14 cellular contexts compared by ENCODE assay signal in genomic region chr16:84826558-84826941, GRCh38. TPM values are rescaled to one million over a fixed set of nuclear protein-coding genes. Genes with fewer than 3 reads are reported as not detected.
DNase-seq lines count a peak whose midpoint lies in the region; ATAC-seq and TF ChIP-seq lines count a peak whose summit lies in the region.
"Had no signal": no experiment of that assay in that cellular context is flagged by ENCODE, and none has a peak within 500 bp of the region (broad histone marks: within the 10 kb centered on the region; RNA-seq: fewer than 3 reads in every experiment).

No MANE protein-coding gene starts in this region.

- peak overlapping the region; percentile 58 for H2AK5ac ChIP-seq in neuronal stem cell (ENCODE audit: low read depth, low read length)

- no peak overlapping the region for H4K8ac ChIP-seq in neuronal stem cell (ENCODE audit: low read depth, low read length)

- H3K23ac ChIP-seq in neuronal stem cell (ENCODE audit: low read depth, low read length, poor library complexity), result peak overlapping the region; percentile 37

- no peaks in the 10 kb centered on the region for H3K27me3 ChIP-seq in adipocyte (replicated peaks; ENCODE audit: control insufficient read depth, insufficient read depth, low read length)
- H3K27me3 ChIP-seq in heart right ventricle, result peaks cover 0 to 7% (median 0%) of the 10 kb centered on the region in 7 donors
- peaks cover 0 to 54% (median 4%) of the 10 kb centered on the region in 3 experiments for H3K27me3 ChIP-seq in neuronal stem cell (ENCODE audit: control insufficient read depth in 3 of 3, insufficient read depth in 3 of 3, low read depth in 1 of 3, low read length in 3 of 3)
- peaks cover 8% of the 10 kb centered on the region for H3K27me3 ChIP-seq in upper lobe of right lung

- peaks cover 3% of the 10 kb centered on the region for H3K79me1 ChIP-seq in neuronal stem cell (ENCODE audit: low read depth, low read length)

- TF ChIP-seq CTCF in heart right ventricle (IDR thresholded peaks at IDR 0.05) (no peak), upper lobe of right lung (IDR thresholded peaks at IDR 0.05) (no peak)

- H2BK120ac ChIP-seq in neuronal stem cell (ENCODE audit: low read depth, low read length), result no peak overlapping the region

- H3K4ac ChIP-seq in neuronal stem cell (ENCODE audit: low read length), result no peak overlapping the region

- H4K91ac ChIP-seq in neuronal stem cell (ENCODE audit: low read depth, low read length, poor library complexity), result no peak overlapping the region

- intact Hi-C loops in heart right ventricle (cut with DNase I), result no loop called here
- intact Hi-C loops in upper lobe of right lung (cut with DNase I), result no loop called here

- DNase-seq in adipocyte (ENCODE audit: low read depth), result peak; percentile 87
- DNase-seq in heart right ventricle, result peak in 1 of 2 donors; percentile 61
- no peak for DNase-seq in neuronal stem cell (ENCODE audit: low spot score)
- DNase-seq in upper lobe of right lung, result no peak
- DNase-seq in NCI-H748 treated with DMSO at 0.1 percent for 48 hours (lab: John Stamatoyannopoulos, UW), result no peak
- DNase-seq: activated CD8-positive, alpha-beta T cell treated with anti-CD3 and anti-CD28 coated beads for 36 hours; activated naive CD4-positive, alpha-beta T cell treated with Interleukin-2 at 50 U/mL for 16 hours; Calu3; KBM-7; midbrain; NCI-H1694 treated with DMSO at 0.1 percent for 48 hours had no signal

- H3K36me3 ChIP-seq in adipocyte (ENCODE audit: control insufficient read depth, insufficient read depth, low read length, severe bottlenecking) (no peaks in the 10 kb centered on the region), heart right ventricle (peaks cover 0 to 32% (median 0%) of the 10 kb centered on the region in 9 donors), neuronal stem cell (replicated peaks in 1 of 2; ENCODE audit: control insufficient read depth in 2 of 2, insufficient read depth in 2 of 2, low read length in 2 of 2) (no peaks in the 10 kb centered on the region), upper lobe of right lung (no peaks in the 10 kb centered on the region)

- H3K4me2 ChIP-seq in neuronal stem cell (ENCODE audit: insufficient read depth, low read length, poor library complexity, severe bottlenecking), result no peak overlapping the region

- H3K14ac ChIP-seq in neuronal stem cell (ENCODE audit: low read length), result no peak overlapping the region

- H2BK15ac ChIP-seq in neuronal stem cell (ENCODE audit: low read length), result no peak overlapping the region

- no peak overlapping the region for H2AFZ ChIP-seq in neuronal stem cell (ENCODE audit: low read length)

- peak overlapping the region; percentile 9 to 75 (median 70) for H3K27ac ChIP-seq in heart right ventricle
- no peak overlapping the region for H3K27ac ChIP-seq in neuronal stem cell (replicated peaks; ENCODE audit: low read length)
- H3K27ac ChIP-seq in upper lobe of right lung, result peak overlapping the region; percentile 65

- ATAC-seq in heart right ventricle (peak in 7 of 8 donors; percentile 29 to 67 (median 59)), upper lobe of right lung (peak; percentile 37), HG03108 (IDR thresholded peaks at IDR 0.05; ENCODE audit: unreplicated experiment) (no peak), HG02852 (IDR thresholded peaks at IDR 0.05; ENCODE audit: unreplicated experiment) (no peak)
- ATAC-seq: activated CD8-positive, alpha-beta T cell treated with anti-CD3 and anti-CD28 coated beads for 36 hours; GM12878 had no signal

- H3K4me3 ChIP-seq in adipocyte (ENCODE audit: low read length) (peak overlapping the region; percentile 28), heart right ventricle (no peak overlapping the region), neuronal stem cell (ENCODE audit: low read length in 2 of 2) (no peak overlapping the region), upper lobe of right lung (no peak overlapping the region)
- H3K4me3 ChIP-seq: GM12878 had no signal

- peaks cover 80% of the 10 kb centered on the region for H3K4me1 ChIP-seq in adipocyte (ENCODE audit: control insufficient read depth, insufficient read depth, low read length)
- peaks cover 0 to 65% (median 32%) of the 10 kb centered on the region in 9 donors for H3K4me1 ChIP-seq in heart right ventricle
- peaks cover 1 to 6% of the 10 kb centered on the region in 2 donors for H3K4me1 ChIP-seq in neuronal stem cell (ENCODE audit: control insufficient read depth in 2 of 2, insufficient read depth in 1 of 2, low read depth in 1 of 2, low read length in 2 of 2)
- peaks cover 31% of the 10 kb centered on the region for H3K4me1 ChIP-seq in upper lobe of right lung

- H2BK5ac ChIP-seq in neuronal stem cell (ENCODE audit: low read length), result no peak overlapping the region

- no peak overlapping the region for H2BK12ac ChIP-seq in neuronal stem cell (ENCODE audit: low read length)

- H3K9me3 ChIP-seq in adipocyte (ENCODE audit: control insufficient read depth, low read length), result no peaks in the 10 kb centered on the region
- H3K9me3 ChIP-seq in heart right ventricle, result no peaks in the 10 kb centered on the region
- H3K9me3 ChIP-seq in neuronal stem cell (replicated peaks in 1 of 2; ENCODE audit: control insufficient read depth in 2 of 2, insufficient read depth in 1 of 2, low read depth in 1 of 2, low read length in 2 of 2), result no peaks in the 10 kb centered on the region
- no peaks in the 10 kb centered on the region for H3K9me3 ChIP-seq in upper lobe of right lung

- WGBS in heart right ventricle, 2 donors, result 53 to 57% methylated on average over 13 of the region's 13 CpGs
- whole genome bisulfite sequencing in neuronal stem cell (ENCODE audit: extremely low coverage in 2 of 2, insufficient read length in 2 of 2, insufficient replicate concordance in 1 of 2), 2 donors, result no CpG with 5 or more reads among the region's 13 CpGs

- H3K9ac ChIP-seq in adipocyte (ENCODE audit: low read length) (peak overlapping the region; percentile 81), neuronal stem cell (ENCODE audit: low read depth, low read length, poor library complexity) (no peak overlapping the region)

- peak overlapping the region; percentile 41 for H3K18ac ChIP-seq in neuronal stem cell (ENCODE audit: low read length)

RNA-seq across cellular contexts. Expression of gene CRISPLD2, which starts 6.8 kb away (rescaled TPM):
- 10 to 100 TPM in 7 of 10 donors, 1 to 10 TPM in 3; 7.9 to 48.1 (median 15.2) TPM for total RNA-seq in heart right ventricle
- polyA plus RNA-seq in heart right ventricle, result 10 to 100 TPM; 13.2 to 25.0 TPM
- 0.14 TPM for polyA plus RNA-seq in neuronal stem cell (2013, experiment 1 of 2)
- polyA plus RNA-seq in neuronal stem cell (2013, experiment 2 of 2), result 0.12 TPM
- 61.9 TPM for total RNA-seq in upper lobe of right lung

Comparison
In these comparisons a context has a peak if more than half of its experiments do, and no peak if none do; other contexts are left out.
1. ATAC-seq: peak in heart right ventricle (7 of 8) and upper lobe of right lung (single experiment); none in HG03108 (single experiment) and HG02852 (single experiment).